14 cellular contexts compared by ENCODE assay signal in genomic region chr16:85901760-85902365, GRCh38. TPM values are rescaled to one million over a fixed set of nuclear protein-coding genes. Genes with fewer than 3 reads are reported as not detected.
DNase-seq lines count a peak whose midpoint lies in the region; ATAC-seq, FAIRE-seq and TF ChIP-seq lines count a peak whose summit lies in the region.
"Had no signal": no experiment of that assay in that cellular context is flagged by ENCODE, and none has a peak within 500 bp of the region (broad histone marks: within the 10 kb centered on the region; RNA-seq: fewer than 3 reads in every experiment).

No MANE protein-coding gene starts in this region.

- H3K4me1 ChIP-seq in right cardiac atrium (ENCODE audit: control insufficient read depth, insufficient read depth, low read length), result no peaks in the 10 kb centered on the region

- intact Hi-C loops in cardiac septum (cut with DNase I) (no loop called here), right cardiac atrium (cut with DNase I) (no loop called here), left colon (cut with DNase I, micrococcal nuclease) (no loop called here)

- H3K9me3 ChIP-seq in right cardiac atrium (ENCODE audit: control insufficient read depth, low read length), result no peaks in the 10 kb centered on the region
- H3K9me3 ChIP-seq in SU-DHL-6 (ENCODE audit: insufficient read depth, low read length), result no peaks in the 10 kb centered on the region
- H3K9me3 ChIP-seq: ovary had no signal

- no peaks in the 10 kb centered on the region for H3K9me2 ChIP-seq in SU-DHL-6 (replicated peaks; ENCODE audit: insufficient read depth, low read length)

- peak overlapping the region; percentile 85 for H3K9ac ChIP-seq in SU-DHL-6 (ENCODE audit: low read length)

- no peak overlapping the region for H2AFZ ChIP-seq in SU-DHL-6 (ENCODE audit: low read depth, low read length, severe bottlenecking)

- no peak for FAIRE-seq in HTR-8/SVneo (lab: Jason Lieb, UNC)
- FAIRE-seq: endothelial cell of umbilical vein had no signal

- peaks cover 5% of the 10 kb centered on the region; the same call in 1 of the 2 replicates for H4K20me1 ChIP-seq in SU-DHL-6 (ENCODE audit: low read depth, low read length)

- H3K4me3 ChIP-seq in right cardiac atrium (ENCODE audit: low read length), result no peak overlapping the region
- peak overlapping the region; percentile 89 for H3K4me3 ChIP-seq in SU-DHL-6 (ENCODE audit: insufficient read depth, low read length, poor library complexity, severe bottlenecking)
- H3K4me3 ChIP-seq: lung, ovary had no signal

- peaks cover 87% of the 10 kb centered on the region for H3K79me2 ChIP-seq in SU-DHL-6 (ENCODE audit: insufficient read depth, low read length)

- H3F3A ChIP-seq in SU-DHL-6 (ENCODE audit: insufficient read depth), result peaks cover 87% of the 10 kb centered on the region

- TF ChIP-seq CTCF in SU-DHL-6 (IDR thresholded peaks at IDR 0.05; ENCODE audit: insufficient read depth, low read length, poor library complexity, severe bottlenecking), result no peak

- no peaks in the 10 kb centered on the region for H3K27me3 ChIP-seq in right cardiac atrium (ENCODE audit: control insufficient read depth, insufficient read depth)
- H3K27me3 ChIP-seq in SU-DHL-6 (ENCODE audit: low read length), result no peaks in the 10 kb centered on the region
- H3K27me3 ChIP-seq: ovary had no signal

- H3K27ac ChIP-seq in right cardiac atrium (ENCODE audit: low read length) (no peak overlapping the region), SU-DHL-6 (ENCODE audit: low read depth, low read length) (peak overlapping the region; percentile 98)
- H3K27ac ChIP-seq: ovary had no signal

- H3K36me3 ChIP-seq in SU-DHL-6 (ENCODE audit: low read length), result peaks cover 51% of the 10 kb centered on the region
- H3K36me3 ChIP-seq: ovary had no signal

- peak; percentile 22 for DNase-seq in cardiac septum (ENCODE audit: low spot score)
- no peak for DNase-seq in right cardiac atrium
- DNase-seq in left colon, result no peak
- DNase-seq in AG08395 (ENCODE audit: low spot score), result no peak
- no peak for DNase-seq in ureter (ENCODE audit: low spot score)
- DNase-seq in NCI-H1417 treated with DMSO at 0.1 percent for 48 hours (lab: John Stamatoyannopoulos, UW), result no peak
- DNase-seq in HTR-8/SVneo (ENCODE audit: insufficient read length, low spot score), result no peak
- DNase-seq: hypothalamus, KG1, NCI-H2107, ovary had no signal

- 35% methylated on average over 7 of the region's 7 CpGs for WGBS in right cardiac atrium

- ATAC-seq in right cardiac atrium (no peak), left colon (peak; percentile 10)

- H3K4me2 ChIP-seq in SU-DHL-6 (ENCODE audit: low read depth, low read length, poor library complexity, severe bottlenecking), result peak overlapping the region; percentile 93

RNA-seq across cellular contexts. Expression of gene IRF8, which starts 2.9 kb away (rescaled TPM):
- total RNA-seq in cardiac septum, result 1.6 TPM
- 1 to 10 TPM; 5.0 to 9.2 (median 5.9) TPM for total RNA-seq in right cardiac atrium
- polyA plus RNA-seq in right cardiac atrium, result 1.6 TPM
- 10 to 100 TPM; 41.9 to 48.7 TPM for total RNA-seq in left colon
- total RNA-seq in ureter, result 9.5 TPM
- total RNA-seq: endothelial cell of umbilical vein had no signal
- polyA plus RNA-seq: endothelial cell of umbilical vein had no signal
